Comparison of ENCODE assay signal across 29 cellular contexts in genomic region chr15:27764339-27764738, GRCh38.
"Had no signal": no experiment of that assay in that cellular context is flagged by ENCODE, and none has a peak within 500 bp of the region (broad histone marks: within the 10 kb centered on the region; RNA-seq: fewer than 3 reads in every experiment).

No MANE protein-coding gene starts in this region.

- H3K36me3 Mint-ChIP-seq: activated naive CD4-positive, alpha-beta T cell treated with anti-CD3 and anti-CD28 coated beads, Interleukin-2, amount 50 U/mL, for 24 hours; mesothelial cell of epicardium; naive B cell; stimulated activated effector memory CD8-positive, alpha-beta T cell treated with anti-CD3 and anti-CD28 coated beads, Interleukin-12 subunit alpha, Interleukin-12 subunit beta, amount 100 ng/mL, for 72 hours had no signal

- H3K36me3 ChIP-seq: pancreas, prostate gland, upper lobe of left lung, vagina, WERI-Rb-1 had no signal

- H3K4me1 ChIP-seq: pancreas, prostate gland, upper lobe of left lung, vagina had no signal

- H3K27me3 ChIP-seq: pancreas, upper lobe of left lung, vagina had no signal

- H3K27ac Mint-ChIP-seq: activated CD4-positive, alpha-beta T cell treated with anti-CD3 and anti-CD28 coated beads, Interleukin-2, amount 10 ng/mL, durations not matched to agents 7 days and 5 days; activated CD8-positive, alpha-beta T cell treated with anti-CD3 and anti-CD28 coated beads for 36 hours; activated naive CD4-positive, alpha-beta T cell treated with anti-CD3 and anti-CD28 coated beads, Interleukin-2, amount 50 U/mL, for 24 hours; activated naive CD8-positive, alpha-beta T cell treated with anti-CD3 and anti-CD28 coated beads, Interleukin-2, amount 50 U/mL, for 24 hours; activated T-helper 2 cell treated with anti-CD3 and anti-CD28 coated beads, Interferon-gamma antibody, Interleukin-2, Interleukin-4, amounts not matched to agents 10 μg/mL and 5 μg/mL and 100 μg/mL, durations not matched to agents 14 hours and 24 hours and 36 hours; stimulated activated effector memory CD8-positive, alpha-beta T cell treated with anti-CD3 and anti-CD28 coated beads, Interleukin-12 subunit alpha, Interleukin-12 subunit beta, amount 100 ng/mL, for 72 hours; stimulated activated naive CD8-positive, alpha-beta T cell treated with anti-CD3 and anti-CD28 coated beads, Interleukin-15, amount 100 ng/mL, for 72 hours; T-helper 1 cell treated with Interleukin-12 subunit alpha and Interleukin-12 subunit beta and Interleukin-4 antibody, amounts not matched to agents 30 μg/mL and 1 μg/mL, for 36 hours had no signal

- DNase-seq: activated CD4-positive, alpha-beta T cell treated with anti-CD3 and anti-CD28 coated beads, Interleukin-2, amount 10 ng/mL, durations not matched to agents 7 days and 5 days; activated CD4-positive, CD25-positive, alpha-beta regulatory T cell treated with anti-CD3 and anti-CD28 coated beads, Interleukin-2, amount 50 U/mL, for 72 hours; activated CD8-positive, alpha-beta T cell treated with anti-CD3 and anti-CD28 coated beads for 36 hours; activated naive CD8-positive, alpha-beta T cell treated with anti-CD3 and anti-CD28 coated beads, Interleukin-2, amount 50 U/mL, for 24 hours; activated T-cell treated with anti-CD3 and anti-CD28 coated beads, Interleukin-2, amount 50 U/mL, for 4 hours; dermis blood vessel endothelial cell; effector CD4-positive, alpha-beta T cell; left cardiac atrium; left ventricle myocardium superior; naive B cell; pancreas; retina; stimulated activated CD4-positive, alpha-beta T cell treated with anti-CD3 and anti-CD28 coated beads, Interleukin-12 subunit alpha, Interleukin-12 subunit beta, amount 100 ng/mL, for 4 hours; stimulated activated CD4-positive, alpha-beta T cell treated with anti-CD3 and anti-CD28 coated beads, Interleukin-4, amount 100 ng/mL, for 1 hour; stimulated activated naive CD8-positive, alpha-beta T cell treated with anti-CD3 and anti-CD28 coated beads, Interleukin-15, amount 100 ng/mL, for 72 hours; substantia nigra; T-helper 9 cell; upper lobe of left lung; WERI-Rb-1 had no signal

- H3K27ac ChIP-seq: epithelial cell of prostate, pancreas, prostate gland, skin epidermis, upper lobe of left lung, vagina, WERI-Rb-1 had no signal

- ATAC-seq: activated CD8-positive, alpha-beta T cell treated with anti-CD3 and anti-CD28 coated beads for 36 hours; activated naive CD8-positive, alpha-beta T cell treated with anti-CD3 and anti-CD28 coated beads, Interleukin-2, amount 50 U/mL, for 24 hours; activated T-cell treated with anti-CD3 and anti-CD28 coated beads, Interleukin-2, amount 50 U/mL, for 4 hours; left cardiac atrium; left ventricle myocardium superior; pancreas; sciatic nerve; stimulated activated naive CD8-positive, alpha-beta T cell treated with anti-CD3 and anti-CD28 coated beads, Interleukin-15, amount 100 ng/mL, for 72 hours had no signal

- H3K27me3 Mint-ChIP-seq: activated CD4-positive, alpha-beta T cell treated with anti-CD3 and anti-CD28 coated beads, Interleukin-2, amount 10 ng/mL, durations not matched to agents 7 days and 5 days; activated naive CD4-positive, alpha-beta T cell treated with anti-CD3 and anti-CD28 coated beads, Interleukin-2, amount 50 U/mL, for 24 hours; activated naive CD8-positive, alpha-beta T cell treated with anti-CD3 and anti-CD28 coated beads, Interleukin-2, amount 50 U/mL, for 24 hours; naive B cell had no signal

- H3K4me3 ChIP-seq: pancreas, prostate gland, skin epidermis, upper lobe of left lung, vagina had no signal

- H3K4me1 Mint-ChIP-seq: activated CD4-positive, alpha-beta T cell treated with anti-CD3 and anti-CD28 coated beads, Interleukin-2, amount 10 ng/mL, durations not matched to agents 7 days and 5 days; activated naive CD4-positive, alpha-beta T cell treated with anti-CD3 and anti-CD28 coated beads, Interleukin-2, amount 50 U/mL, for 24 hours; activated naive CD8-positive, alpha-beta T cell treated with anti-CD3 and anti-CD28 coated beads, Interleukin-2, amount 50 U/mL, for 24 hours; stimulated activated effector memory CD8-positive, alpha-beta T cell treated with anti-CD3 and anti-CD28 coated beads, Interleukin-12 subunit alpha, Interleukin-12 subunit beta, amount 100 ng/mL, for 72 hours; stimulated activated naive CD8-positive, alpha-beta T cell treated with anti-CD3 and anti-CD28 coated beads, Interleukin-15, amount 100 ng/mL, for 72 hours had no signal

- H3K9me3 ChIP-seq: pancreas, prostate gland, vagina had no signal

- H3K4me3 Mint-ChIP-seq: activated CD4-positive, alpha-beta T cell treated with anti-CD3 and anti-CD28 coated beads, Interleukin-2, amount 10 ng/mL, durations not matched to agents 7 days and 5 days; activated CD8-positive, alpha-beta T cell treated with anti-CD3 and anti-CD28 coated beads for 36 hours; activated naive CD4-positive, alpha-beta T cell treated with anti-CD3 and anti-CD28 coated beads, Interleukin-2, amount 50 U/mL, for 24 hours; activated naive CD8-positive, alpha-beta T cell treated with anti-CD3 and anti-CD28 coated beads, Interleukin-2, amount 50 U/mL, for 24 hours; activated T-cell treated with anti-CD3 and anti-CD28 coated beads, Interleukin-2, amount 50 U/mL, for 4 hours; mesothelial cell of epicardium; stimulated activated effector memory CD8-positive, alpha-beta T cell treated with anti-CD3 and anti-CD28 coated beads, Interleukin-12 subunit alpha, Interleukin-12 subunit beta, amount 100 ng/mL, for 72 hours; stimulated activated naive CD8-positive, alpha-beta T cell treated with anti-CD3 and anti-CD28 coated beads, Interleukin-15, amount 100 ng/mL, for 72 hours; T-helper 1 cell treated with Interleukin-12 subunit alpha and Interleukin-12 subunit beta and Interleukin-4 antibody, amounts not matched to agents 30 μg/mL and 1 μg/mL, for 36 hours had no signal
